In genomic region chr11:118146554-118146953, GRCh38 we compare ENCODE assay signal across 13 cellular contexts. TPM values are rescaled to one million over a fixed set of nuclear protein-coding genes. Genes with fewer than 3 reads are reported as not detected.
DNase-seq lines count a peak whose midpoint lies in the region; ATAC-seq and TF ChIP-seq lines count a peak whose summit lies in the region.
"Had no signal": no experiment of that assay in that cellular context is flagged by ENCODE, and none has a peak within 500 bp of the region (broad histone marks: within the 10 kb centered on the region; RNA-seq: fewer than 3 reads in every experiment).

No MANE protein-coding gene starts in this region.

- no peaks in the 10 kb centered on the region for H3K36me3 Mint-ChIP-seq in activated T-cell treated with anti-CD3 and anti-CD28 coated beads, Interleukin-2, amount 50 U/mL, for 72 hours (ENCODE audit: insufficient read depth in 2 of 2)
- H3K36me3 Mint-ChIP-seq in T-cell, result no peaks in the 10 kb centered on the region
- H3K36me3 Mint-ChIP-seq in endodermal cell (ENCODE audit: low read depth), result no peaks in the 10 kb centered on the region

- POLR2A ChIA-PET in T-cell (lab: Charles Lee), result no interaction called here

- peak overlapping the region; percentile 82 to 89 for H3K4me3 Mint-ChIP-seq in activated T-cell treated with anti-CD3 and anti-CD28 coated beads, Interleukin-2, amount 50 U/mL, for 72 hours
- H3K4me3 Mint-ChIP-seq in T-cell (peak overlapping the region; percentile 74 to 80 (median 77)), endodermal cell (peak overlapping the region; percentile 63)

- CTCF ChIA-PET in T-cell (lab: Charles Lee), result interaction anchor here in 1 of 2 donors (0.9 to 1.0 kb wide), 2 partner anchors 21 to 24 kb away, joined by 3 read pairs; no protein-coding TSS in a partner anchor

- in situ Hi-C loops in gastrocnemius medialis (cut with MboI; ENCODE audit: low sequenced_read_pairs in 4 of 4), result loop anchor here in 2 of 4 donors (5.0 to 10.0 kb wide), 2 partner anchors 338 to 341 kb away; no protein-coding TSS in a partner anchor

- no peaks in the 10 kb centered on the region for H3K9me3 ChIP-seq in endodermal cell (ENCODE audit: control insufficient read depth, low read length)
- no peaks in the 10 kb centered on the region for H3K9me3 ChIP-seq in gastrocnemius medialis
- H3K9me3 ChIP-seq: lower lobe of right lung, pancreas had no signal

- H3K27ac Mint-ChIP-seq in activated T-cell treated with anti-CD3 and anti-CD28 coated beads, Interleukin-2, amount 50 U/mL, for 72 hours, result no peak overlapping the region
- H3K27ac Mint-ChIP-seq in T-cell (no peak overlapping the region), endodermal cell (no peak overlapping the region)

- H3K9ac ChIP-seq in endodermal cell (ENCODE audit: extremely low read depth, low read length, poor library complexity, severe bottlenecking), result no peak overlapping the region

- H3K27ac ChIP-seq in endodermal cell (ENCODE audit: low read depth, low read length) (no peak overlapping the region), gastrocnemius medialis (peak overlapping the region; percentile 53 to 86 (median 70))
- H3K27ac ChIP-seq: pancreas had no signal

- H3K4me3 ChIP-seq in endodermal cell (ENCODE audit: low read length), result no peak overlapping the region
- no peak overlapping the region for H3K4me3 ChIP-seq in gastrocnemius medialis

- WGBS in endodermal cell (ENCODE audit: insufficient coverage in 1 of 2, insufficient read length in 1 of 2), 2 experiments, result 81 to 92% methylated on average over 6 of the region's 6 CpGs

- intact Hi-C loops in gastrocnemius medialis (cut with DNase I; ENCODE audit: low total_unique reads), result loop anchor here (5.0 to 10.0 kb wide), 2 partner anchors 206 to 418 kb away; partner anchors contain the start of gene IFT46

- H3K27me3 ChIP-seq in endodermal cell (ENCODE audit: control insufficient read depth, insufficient read depth, low read length, poor library complexity, severe bottlenecking) (peaks cover 84% of the 10 kb centered on the region), gastrocnemius medialis (peaks cover 0 to 3% (median 0%) of the 10 kb centered on the region in 3 donors)
- H3K27me3 ChIP-seq: pancreas had no signal

- peaks cover 75% of the 10 kb centered on the region for H3K27me3 Mint-ChIP-seq in activated T-cell treated with anti-CD3 and anti-CD28 coated beads, Interleukin-2, amount 50 U/mL, for 72 hours (ENCODE audit: low read depth)
- H3K27me3 Mint-ChIP-seq in T-cell, result peaks cover 49 to 60% of the 10 kb centered on the region in 2 donors
- peaks cover 92% of the 10 kb centered on the region for H3K27me3 Mint-ChIP-seq in endodermal cell (ENCODE audit: insufficient read depth)

- no peak for TF ChIP-seq POLR2A in gastrocnemius medialis (IDR thresholded peaks at IDR 0.05)

- TF ChIP-seq CTCF in endodermal cell (conservative IDR thresholded peaks at IDR 0.05), result no peak
- no peak for TF ChIP-seq CTCF in gastrocnemius medialis (IDR thresholded peaks at IDR 0.05 in 4 of 5, conservative IDR thresholded peaks at IDR 0.05 in 1 of 5)

- DNase-seq in activated T-cell treated with anti-CD3 and anti-CD28 coated beads, Interleukin-2, amount 50 U/mL, for 72 hours, result no peak
- no peak for DNase-seq in activated T-cell treated with anti-CD3 and anti-CD28 coated beads, Interleukin-2, amount 50 U/mL, for 48 hours
- DNase-seq in T-cell (no peak), endodermal cell (no peak), gastrocnemius medialis (no peak), GOT3 (lab: John Stamatoyannopoulos, UW) (no peak)
- DNase-seq: Karpas-422, lower lobe of right lung, NCI-H1694 treated with DMSO at 0.1 percent for 48 hours, trophoblast cell had no signal

- ATAC-seq in activated T-cell treated with anti-CD3 and anti-CD28 coated beads, Interleukin-2, amount 50 U/mL, for 72 hours (replicated peaks in 1 of 2), result no peak
- ATAC-seq in T-cell (replicated peaks in 1 of 4) (no peak), gastrocnemius medialis (peak in 1 of 2 donors; percentile 22), HG03520 (IDR thresholded peaks at IDR 0.05; ENCODE audit: unreplicated experiment) (no peak), HG02852 (IDR thresholded peaks at IDR 0.05; ENCODE audit: unreplicated experiment) (no peak)

- H3K4me1 ChIP-seq in endodermal cell (ENCODE audit: control insufficient read depth, insufficient read depth, low read length) (no peaks in the 10 kb centered on the region), gastrocnemius medialis (peaks cover 15 to 17% of the 10 kb centered on the region in 2 donors)
- H3K4me1 ChIP-seq: pancreas had no signal

- peaks cover 13% of the 10 kb centered on the region for H3K4me1 Mint-ChIP-seq in activated T-cell treated with anti-CD3 and anti-CD28 coated beads, Interleukin-2, amount 50 U/mL, for 72 hours (ENCODE audit: low read depth)
- H3K4me1 Mint-ChIP-seq in T-cell, result peaks cover 0 to 4% (median 3%) of the 10 kb centered on the region in 3 donors
- peaks cover 8% of the 10 kb centered on the region for H3K4me1 Mint-ChIP-seq in endodermal cell

- no peaks in the 10 kb centered on the region for H3K36me3 ChIP-seq in endodermal cell (ENCODE audit: control insufficient read depth, insufficient read depth, low read length)
- H3K36me3 ChIP-seq in gastrocnemius medialis, result no peaks in the 10 kb centered on the region
- H3K36me3 ChIP-seq: lower lobe of right lung, pancreas had no signal

- H3K9me3 Mint-ChIP-seq in activated T-cell treated with anti-CD3 and anti-CD28 coated beads, Interleukin-2, amount 50 U/mL, for 72 hours, result no peaks in the 10 kb centered on the region
- H3K9me3 Mint-ChIP-seq in T-cell, result no peaks in the 10 kb centered on the region
- no peaks in the 10 kb centered on the region for H3K9me3 Mint-ChIP-seq in endodermal cell

RNA-seq across cellular contexts. Expression of gene SCN4B, which starts 6.1 kb away (rescaled TPM):
- under 1 TPM; 0.46 to 0.53 TPM for total RNA-seq in activated T-cell treated with anti-CD3 and anti-CD28 coated beads, Interleukin-2, amount 50 U/mL, for 72 hours
- under 1 TPM in 2 of 5 donors, not detected in 3; 0.09 to 0.20 TPM for total RNA-seq in T-cell
- total RNA-seq in endodermal cell, result under 1 TPM; 0.15 to 0.20 TPM
- 2.2 TPM for polyA plus RNA-seq in endodermal cell (2013, experiment 1 of 2)
- 1.9 TPM for polyA plus RNA-seq in endodermal cell (2013, experiment 2 of 2)
- total RNA-seq in gastrocnemius medialis, result 10 to 100 TPM in 1 of 4 donors, 1 to 10 TPM in 3; 3.5 to 16.3 (median 6.5) TPM

RNA-seq across cellular contexts. Expression of gene SCN2B, which starts 29.9 kb away (rescaled TPM):
- not detected for total RNA-seq in activated T-cell treated with anti-CD3 and anti-CD28 coated beads, Interleukin-2, amount 50 U/mL, for 72 hours
- total RNA-seq in T-cell (under 1 TPM in 1 of 5 donors, not detected in 4; 0.06 TPM), endodermal cell (under 1 TPM; 0.11 to 0.20 TPM), gastrocnemius medialis (1 to 10 TPM in 1 of 4 donors, under 1 TPM in 2, not detected in 1; 0.10 to 1.9 (median 0.24) TPM)
- 0.32 TPM for polyA plus RNA-seq in endodermal cell (2013, experiment 1 of 2)
- polyA plus RNA-seq in endodermal cell (2013, experiment 2 of 2), result 0.17 TPM

RNA-seq across cellular contexts. Expression of gene SMIM35, which starts 59.8 kb away (rescaled TPM):
- total RNA-seq in activated T-cell treated with anti-CD3 and anti-CD28 coated beads, Interleukin-2, amount 50 U/mL, for 72 hours, result under 1 TPM; 0.36 to 0.67 TPM
- 1 to 10 TPM in 1 of 5 donors, under 1 TPM in 4; 0.28 to 1.0 (median 0.36) TPM for total RNA-seq in T-cell
- total RNA-seq in endodermal cell, result not detected
- not detected for polyA plus RNA-seq in endodermal cell (2013, experiment 1 of 2)
- polyA plus RNA-seq in endodermal cell (2013, experiment 2 of 2), result not detected
- not detected for total RNA-seq in gastrocnemius medialis
- total RNA-seq: lower lobe of right lung, pancreas had no signal
